ENCODE assay signal across 14 cellular contexts in genomic region chr13:83333614-83334388, GRCh38.
"Had no signal": no experiment of that assay in that cellular context is flagged by ENCODE, and none has a peak within 500 bp of the region (broad histone marks: within the 10 kb centered on the region; RNA-seq: fewer than 3 reads in every experiment).

No MANE protein-coding gene starts in this region.

- H3K4me2 ChIP-seq: neural progenitor cell had no signal

- H3K9ac ChIP-seq: neural progenitor cell had no signal

- H3K27ac ChIP-seq: coronary artery, gastrocnemius medialis, heart right ventricle, neural progenitor cell, psoas muscle, right lobe of liver had no signal

- H3K4me3 ChIP-seq: coronary artery, gastrocnemius medialis, heart right ventricle, neural progenitor cell, psoas muscle, right lobe of liver had no signal

- DNase-seq: effector CD4-positive, alpha-beta T cell; endodermal cell; gastrocnemius medialis; heart right ventricle; hypothalamus; natural killer cell; psoas muscle; retina; right lobe of liver; stimulated activated naive CD4-positive, alpha-beta T cell treated with Interleukin-2 at 50 U/mL for 16 hours; trophoblast cell had no signal

- H3K9me3 ChIP-seq: gastrocnemius medialis, psoas muscle, right lobe of liver had no signal

- ATAC-seq: gastrocnemius medialis, heart right ventricle, left lobe of liver, natural killer cell, psoas muscle, right lobe of liver had no signal

- H3K27me3 ChIP-seq: gastrocnemius medialis, heart right ventricle, neural progenitor cell, right lobe of liver had no signal

- H3K4me1 ChIP-seq: gastrocnemius medialis, heart right ventricle, neural progenitor cell, psoas muscle, right lobe of liver had no signal

- H2AFZ ChIP-seq: neural progenitor cell had no signal

- H3K36me3 ChIP-seq: gastrocnemius medialis, heart right ventricle, neural progenitor cell, right lobe of liver had no signal
